Comparison of ENCODE assay signal across 10 cellular contexts in the genomic region with DNA sequence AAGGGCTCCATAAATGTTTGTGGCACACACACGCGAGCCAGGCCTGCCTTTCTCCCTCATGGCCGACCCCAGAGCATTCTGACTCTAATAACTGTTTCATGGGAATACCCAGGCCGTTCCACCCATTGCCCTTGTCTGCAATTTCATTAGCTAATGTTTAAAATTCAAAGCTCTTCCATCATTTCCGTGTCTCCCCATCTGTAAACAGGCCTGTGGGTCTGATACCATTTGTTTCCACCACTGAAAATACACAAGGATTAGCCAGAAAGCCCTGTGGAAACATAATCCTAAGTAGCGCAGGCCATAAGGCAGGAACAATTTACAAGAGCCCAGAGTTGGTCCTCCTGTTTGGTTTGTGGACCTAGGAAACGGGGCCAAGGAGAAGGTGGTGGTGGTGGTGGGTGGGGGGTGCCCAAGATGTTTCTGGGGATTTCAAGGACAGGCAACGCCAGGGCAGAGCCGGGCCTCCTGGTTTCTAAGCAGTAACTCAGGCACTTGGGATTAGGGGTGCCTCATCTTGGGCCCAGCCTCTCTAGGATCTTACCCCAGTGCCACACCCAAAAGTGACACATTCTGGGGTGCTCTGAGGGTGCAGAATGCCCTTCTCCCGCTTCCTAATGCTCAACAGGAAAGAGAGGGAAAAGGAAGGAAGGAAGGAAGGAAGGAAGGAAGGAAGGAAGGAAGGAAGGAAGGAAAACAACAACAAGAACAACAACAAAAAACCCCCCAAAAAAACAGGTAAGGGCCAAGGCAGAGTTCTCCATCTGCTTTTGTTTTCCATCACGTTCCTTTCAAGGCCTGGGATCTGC.
DNase-seq lines count a peak whose midpoint lies in the region; ATAC-seq and TF ChIP-seq lines count a peak whose summit lies in the region.
"Had no signal": no experiment of that assay in that cellular context is flagged by ENCODE, and none has a peak within 500 bp of the region (broad histone marks: within the 10 kb centered on the region; RNA-seq: fewer than 3 reads in every experiment).

No MANE protein-coding gene starts in this region.

- no TSS peak for BruUV-seq in Calu3 (replicated peaks; lab: Mats Ljungman, UMichigan)

- no peak overlapping the region for H3K4me3 Mint-ChIP-seq in activated T-helper 17 cell treated with anti-CD3 and anti-CD28 coated beads, Interleukin-2, amount 50 U/mL, for 72 hours
- H3K4me3 Mint-ChIP-seq in stimulated activated effector memory CD8-positive, alpha-beta T cell treated with anti-CD3 and anti-CD28 coated beads, Interleukin-12 subunit alpha, Interleukin-12 subunit beta, amount 100 ng/mL, for 72 hours: no peak overlapping the region
- H3K4me3 Mint-ChIP-seq in Calu3 (ENCODE audit: low read depth, unreplicated experiment): no peak overlapping the region
- H3K4me3 Mint-ChIP-seq: activated CD8-positive, alpha-beta T cell treated with anti-CD3 and anti-CD28 coated beads, Interleukin-2, amount 10 ng/mL, durations not matched to agents 7 days and 5 days had no signal

- H3K27ac Mint-ChIP-seq in activated T-helper 17 cell treated with anti-CD3 and anti-CD28 coated beads, Interleukin-2, amount 50 U/mL, for 72 hours: peak overlapping the region; percentile 82
- peak overlapping the region; percentile 88 for H3K27ac Mint-ChIP-seq in stimulated activated effector memory CD8-positive, alpha-beta T cell treated with anti-CD3 and anti-CD28 coated beads, Interleukin-12 subunit alpha, Interleukin-12 subunit beta, amount 100 ng/mL, for 72 hours
- no peak overlapping the region for H3K27ac Mint-ChIP-seq in Calu3 (ENCODE audit: unreplicated experiment)
- H3K27ac Mint-ChIP-seq: activated CD8-positive, alpha-beta T cell treated with anti-CD3 and anti-CD28 coated beads, Interleukin-2, amount 10 ng/mL, durations not matched to agents 7 days and 5 days had no signal

- intact Hi-C loops in Calu3 (cut with micrococcal nuclease; ENCODE audit: unreplicated experiment): no loop called here

- peak; percentile 15 for DNase-seq in HCEC 1CT
- DNase-seq in stimulated activated effector memory CD8-positive, alpha-beta T cell treated with anti-CD3 and anti-CD28 coated beads, Interleukin-12 subunit alpha, Interleukin-12 subunit beta, amount 100 ng/mL, for 72 hours (ENCODE audit: low spot score in 2 of 2): no peak
- no peak for DNase-seq in Calu3
- DNase-seq in SKM-1 (lab: John Stamatoyannopoulos, UW; ENCODE audit: unreplicated experiment): no peak
- DNase-seq: activated CD8-positive, alpha-beta T cell treated with anti-CD3 and anti-CD28 coated beads, Interleukin-2, amount 10 ng/mL, durations not matched to agents 7 days and 5 days; central memory CD4-positive, alpha-beta T cell; SHP77 treated with DMSO at 0.1 percent for 48 hours had no signal

- H3K27me3 ChIP-seq in layer of hippocampus (ENCODE audit: control insufficient read depth, insufficient read depth, low read length): no peaks in the 10 kb centered on the region

- H3K36me3 Mint-ChIP-seq in activated T-helper 17 cell treated with anti-CD3 and anti-CD28 coated beads, Interleukin-2, amount 50 U/mL, for 72 hours (ENCODE audit: low read depth): no peaks in the 10 kb centered on the region
- H3K36me3 Mint-ChIP-seq in stimulated activated effector memory CD8-positive, alpha-beta T cell treated with anti-CD3 and anti-CD28 coated beads, Interleukin-12 subunit alpha, Interleukin-12 subunit beta, amount 100 ng/mL, for 72 hours: peaks cover 16% of the 10 kb centered on the region
- no peaks in the 10 kb centered on the region for H3K36me3 Mint-ChIP-seq in Calu3 (ENCODE audit: insufficient read depth, unreplicated experiment)

- H3K27ac ChIP-seq in layer of hippocampus (ENCODE audit: low read depth, low read length): peak overlapping the region; percentile 25

- peaks cover 30% of the 10 kb centered on the region for H3K4me1 Mint-ChIP-seq in activated T-helper 17 cell treated with anti-CD3 and anti-CD28 coated beads, Interleukin-2, amount 50 U/mL, for 72 hours
- peaks cover 82% of the 10 kb centered on the region for H3K4me1 Mint-ChIP-seq in stimulated activated effector memory CD8-positive, alpha-beta T cell treated with anti-CD3 and anti-CD28 coated beads, Interleukin-12 subunit alpha, Interleukin-12 subunit beta, amount 100 ng/mL, for 72 hours
- no peaks in the 10 kb centered on the region for H3K4me1 Mint-ChIP-seq in Calu3 (ENCODE audit: low read depth, unreplicated experiment)

- TF ChIP-seq CTCF in Calu3 (IDR thresholded peaks at IDR 0.05; ENCODE audit: unreplicated experiment): no peak

- no peaks in the 10 kb centered on the region for H3K9me3 Mint-ChIP-seq in activated T-helper 17 cell treated with anti-CD3 and anti-CD28 coated beads, Interleukin-2, amount 50 U/mL, for 72 hours
- H3K9me3 Mint-ChIP-seq in stimulated activated effector memory CD8-positive, alpha-beta T cell treated with anti-CD3 and anti-CD28 coated beads, Interleukin-12 subunit alpha, Interleukin-12 subunit beta, amount 100 ng/mL, for 72 hours: no peaks in the 10 kb centered on the region
- H3K9me3 Mint-ChIP-seq in Calu3 (ENCODE audit: low read depth, unreplicated experiment): no peaks in the 10 kb centered on the region

- no peak for ATAC-seq in activated T-helper 17 cell treated with anti-CD3 and anti-CD28 coated beads, Interleukin-2, amount 50 U/mL, for 72 hours (replicated peaks)
- ATAC-seq in stimulated activated effector memory CD8-positive, alpha-beta T cell treated with anti-CD3 and anti-CD28 coated beads, Interleukin-12 subunit alpha, Interleukin-12 subunit beta, amount 100 ng/mL, for 72 hours: no peak
- no peak for ATAC-seq in HG03135 (IDR thresholded peaks at IDR 0.05; ENCODE audit: unreplicated experiment)
- ATAC-seq: activated CD8-positive, alpha-beta T cell treated with anti-CD3 and anti-CD28 coated beads, Interleukin-2, amount 10 ng/mL, durations not matched to agents 7 days and 5 days had no signal

- CTCF ChIA-PET in Calu3 (lab: Charles Lee): no interaction called here

- no peaks in the 10 kb centered on the region for H3K27me3 Mint-ChIP-seq in activated T-helper 17 cell treated with anti-CD3 and anti-CD28 coated beads, Interleukin-2, amount 50 U/mL, for 72 hours
- no peaks in the 10 kb centered on the region for H3K27me3 Mint-ChIP-seq in Calu3 (ENCODE audit: unreplicated experiment)
